2 cellular contexts compared by ENCODE assay signal in the genomic region with DNA sequence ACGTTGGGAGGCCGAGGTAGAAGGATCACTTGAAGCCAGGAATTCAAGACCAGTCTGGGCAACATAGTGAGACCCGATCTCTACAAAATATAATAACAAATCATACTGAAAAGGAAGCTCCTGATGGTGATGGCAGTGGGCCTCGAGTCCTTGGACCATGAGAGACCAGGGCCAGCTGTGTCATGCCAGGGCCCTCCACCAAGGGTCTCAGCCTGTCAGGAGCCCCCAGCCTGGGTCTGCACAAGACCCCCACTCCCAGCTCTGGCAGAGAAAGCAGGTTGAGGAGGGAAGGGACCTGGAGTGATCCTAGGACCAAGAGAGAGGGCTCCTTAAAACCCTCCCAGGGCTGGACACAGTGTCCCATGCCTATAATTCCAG.
A peak's percentile ranks its signal among the peaks of the same experiment; 100 is the strongest.
TF ChIP-seq lines count a peak whose summit lies in the region.

No MANE protein-coding gene starts in this region.

TF ChIP-seq in HepG2, 621 proteins besides CTCF, POLR2A, EP300 and RAD21:
- TF ChIP-seq YY1 (IDR thresholded peaks at IDR 0.05; ENCODE audit: insufficient read depth, insufficient replicate concordance, low read depth, low read length) (peak; percentile 2), PHF20 (CRISPR knock-in tag; IDR thresholded peaks at IDR 0.05) (no peak)
TF ChIP-seq in HepG2: peak in this region for 1.

TF ChIP-seq in H1, 55 proteins besides CTCF, POLR2A, EP300 and RAD21:
- TF ChIP-seq SIX5 (IDR thresholded peaks at IDR 0.05; ENCODE audit: low read depth, low read length) (no peak), RFX5 (IDR thresholded peaks at IDR 0.05; ENCODE audit: borderline replicate concordance, low read depth, low read length) (no peak), CHD1 (IDR thresholded peaks at IDR 0.05; ENCODE audit: low read depth, low read length) (no peak), ASH2L (IDR thresholded peaks at IDR 0.05; ENCODE audit: low read length) (no peak), SAP30 (IDR thresholded peaks at IDR 0.05; ENCODE audit: insufficient read depth, insufficient replicate concordance, low read length) (no peak), RBBP5 (IDR thresholded peaks at IDR 0.05; ENCODE audit: borderline replicate concordance, low read depth, low read length) (no peak), RXRA (IDR thresholded peaks at IDR 0.05; ENCODE audit: insufficient read depth, low read depth, low read length) (no peak), TAF7 (optimal IDR thresholded peaks at IDR 0.05; ENCODE audit: borderline replicate concordance, low read depth, low read length) (no peak), FOSL1 (IDR thresholded peaks at IDR 0.05; ENCODE audit: insufficient read depth, low read depth, low read length) (no peak), BCL11A (IDR thresholded peaks at IDR 0.05; ENCODE audit: low read depth in 2 of 2, low read length in 2 of 2) (no peak), CTBP2 (IDR thresholded peaks at IDR 0.05; ENCODE audit: borderline replicate concordance, insufficient read depth, insufficient read length, low read length) (no peak), SP1 (IDR thresholded peaks at IDR 0.05; ENCODE audit: low read depth, low read length) (no peak)
- TF ChIP-seq, protein P1, sequence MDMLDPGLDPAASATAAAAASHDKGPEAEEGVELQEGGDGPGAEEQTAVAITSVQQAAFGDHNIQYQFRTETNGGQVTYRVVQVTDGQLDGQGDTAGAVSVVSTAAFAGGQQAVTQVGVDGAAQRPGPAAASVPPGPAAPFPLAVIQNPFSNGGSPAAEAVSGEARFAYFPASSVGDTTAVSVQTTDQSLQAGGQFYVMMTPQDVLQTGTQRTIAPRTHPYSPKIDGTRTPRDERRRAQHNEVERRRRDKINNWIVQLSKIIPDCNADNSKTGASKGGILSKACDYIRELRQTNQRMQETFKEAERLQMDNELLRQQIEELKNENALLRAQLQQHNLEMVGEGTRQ (IDR thresholded peaks at IDR 0.05; ENCODE audit: low read length): no peak
- TF ChIP-seq, protein P2, sequence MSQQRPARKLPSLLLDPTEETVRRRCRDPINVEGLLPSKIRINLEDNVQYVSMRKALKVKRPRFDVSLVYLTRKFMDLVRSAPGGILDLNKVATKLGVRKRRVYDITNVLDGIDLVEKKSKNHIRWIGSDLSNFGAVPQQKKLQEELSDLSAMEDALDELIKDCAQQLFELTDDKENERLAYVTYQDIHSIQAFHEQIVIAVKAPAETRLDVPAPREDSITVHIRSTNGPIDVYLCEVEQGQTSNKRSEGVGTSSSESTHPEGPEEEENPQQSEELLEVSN (IDR thresholded peaks at IDR 0.05): no peak
